ENCODE assay signal across 9 cellular contexts in genomic region chr5:23506329-23507236, GRCh38. TPM values are rescaled to one million over a fixed set of nuclear protein-coding genes. Genes with fewer than 3 reads are reported as not detected.
DNase-seq lines count a peak whose midpoint lies in the region; ATAC-seq, FAIRE-seq and TF ChIP-seq lines count a peak whose summit lies in the region.
"Had no signal": no experiment of that assay in that cellular context is flagged by ENCODE, and none has a peak within 500 bp of the region (broad histone marks: within the 10 kb centered on the region; RNA-seq: fewer than 3 reads in every experiment).

No MANE protein-coding gene starts in this region.

- TF ChIP-seq EP300 in GM12878 (IDR thresholded peaks at IDR 0.05; ENCODE audit: borderline replicate concordance in 1 of 2, control insufficient read depth in 1 of 2, low read depth in 2 of 2, low read length in 2 of 2) = no peak

- H3K27ac ChIP-seq in GM12878 (ENCODE audit: control insufficient read depth, insufficient read depth) = no peak overlapping the region

- no peak overlapping the region for H3K4me3 ChIP-seq in GM12878

- intact Hi-C loops in GM12878 (cut with micrococcal nuclease; ENCODE audit: unreplicated experiment) = loop anchor here (5.0 kb wide), 1 partner anchor 154 kb away; no protein-coding TSS in a partner anchor

- no TSS peak for BruUV-seq in GM12878 (replicated peaks; lab: Mats Ljungman, UMichigan)

- in situ Hi-C loops in GM12878 (cut with MboI) (no loop called here), GM13976 (cut with MboI; ENCODE audit: low sequenced_read_pairs, unreplicated experiment) (no loop called here)

- ATAC-seq in GM12878 (peak; percentile 39), HG02938 (IDR thresholded peaks at IDR 0.05; ENCODE audit: unreplicated experiment) (no peak), HG02798 (IDR thresholded peaks at IDR 0.05; ENCODE audit: poor library complexity, unreplicated experiment) (no peak)

- SMC1A ChIA-PET in GM12878 (lab: Charles Lee; ENCODE audit: uncharacterized antibody, unreplicated experiment) = no interaction called here

- no peak for TF ChIP-seq CTCF in GM12878 (IDR thresholded peaks at IDR 0.05 in 2 of 3, conservative IDR thresholded peaks at IDR 0.05 in 1 of 3; ENCODE audit: control insufficient read depth in 2 of 3, extremely low read depth in 1 of 3, insufficient read depth in 1 of 3, low read depth in 3 of 3, low read length in 3 of 3)
- no peak for TF ChIP-seq CTCF in GM13976 (IDR thresholded peaks at IDR 0.05; ENCODE audit: borderline replicate concordance, control extremely low read depth, extremely low read depth, insufficient read depth, missing control alignments)

- no peaks in the 10 kb centered on the region for H3K9me3 ChIP-seq in ES-I3 (ENCODE audit: control insufficient read depth, insufficient read depth, low read length)
- no peaks in the 10 kb centered on the region for H3K9me3 ChIP-seq in GM12878 (replicated peaks; ENCODE audit: control insufficient read depth, insufficient read depth, low read length)

- TF ChIP-seq POLR2A in GM12878 (IDR thresholded peaks at IDR 0.05; ENCODE audit: low read depth, low read length) = no peak

- no peaks in the 10 kb centered on the region for H3K36me3 ChIP-seq in ES-I3 (ENCODE audit: insufficient read depth, low read length)
- no peaks in the 10 kb centered on the region for H3K36me3 ChIP-seq in GM12878 (ENCODE audit: control insufficient read depth in 2 of 2, insufficient read depth in 2 of 2, low read length in 1 of 2)

- H3K9ac ChIP-seq in ES-I3 (ENCODE audit: low read depth, low read length) (peak overlapping the region; percentile 69; the same call in 1 of the 2 replicates), GM12878 (ENCODE audit: control insufficient read depth, insufficient read depth, low read length) (no peak overlapping the region)

- H3K79me2 ChIP-seq in GM12878 (ENCODE audit: control insufficient read depth, insufficient read depth, low read length) = no peaks in the 10 kb centered on the region

- no peaks in the 10 kb centered on the region for H4K20me1 ChIP-seq in GM12878 (ENCODE audit: control insufficient read depth, insufficient read depth)

- no peak overlapping the region for H3K4me2 ChIP-seq in GM12878 (ENCODE audit: control insufficient read depth, insufficient read depth)

- no peak for TF ChIP-seq RAD21 in GM12878 (IDR thresholded peaks at IDR 0.05; ENCODE audit: insufficient read depth, low read depth, low read length)

- H2AFZ ChIP-seq in GM12878 (ENCODE audit: control insufficient read depth, low read depth, low read length) = no peak overlapping the region

- H3K4me1 ChIP-seq in ES-I3 (ENCODE audit: insufficient read depth, low read length) = no peaks in the 10 kb centered on the region
- H3K4me1 ChIP-seq in GM12878 (ENCODE audit: control insufficient read depth, insufficient read depth, low read length) = no peaks in the 10 kb centered on the region

- CTCF ChIA-PET in GM12878 (lab: Yijun Ruan, JAX) = no interaction called here

- no peaks in the 10 kb centered on the region for H3K27me3 ChIP-seq in GM12878 (replicated peaks in 1 of 2; ENCODE audit: control insufficient read depth in 2 of 2, insufficient read depth in 2 of 2, low read length in 1 of 2)

- RAD21 ChIA-PET in GM12878 (lab: Charles Lee; ENCODE audit: unreplicated experiment) = interaction anchor here (0.6 kb wide), 1 partner anchor 111 kb away, joined by 3 read pairs; no protein-coding TSS in a partner anchor

- 53% methylated on average over 21 of the region's 23 CpGs for WGBS in GM12878 (ENCODE audit: insufficient coverage, insufficient replicate concordance, low lambda C conversion rate, missing lambda C conversion rate)

- DNase-seq in NCI-H146 treated with DMSO at 0.1 percent for 48 hours (lab: John Stamatoyannopoulos, UW; ENCODE audit: unreplicated experiment) = peak; percentile 6
- no peak for DNase-seq in GM12878 (ENCODE audit: low read depth, low spot score)
- peak; percentile 22 for DNase-seq in medulla oblongata (ENCODE audit: extremely low spot score)
- no peak for DNase-seq in activated naive CD4-positive, alpha-beta T cell treated with anti-CD3 and anti-CD28 coated beads, Interleukin-2, amount 50 U/mL, for 16 hours
- DNase-seq in GM13976 (ENCODE audit: low spot score) = no peak

- FAIRE-seq in GM12878 (lab: Jason Lieb, UNC) = peak; percentile 27

- POLR2A ChIA-PET in GM12878 (lab: Charles Lee) = no interaction called here

TF ChIP-seq in GM12878, 131 proteins besides CTCF, POLR2A, EP300 and RAD21:
- TF ChIP-seq CBX5 (IDR thresholded peaks at IDR 0.05; ENCODE audit: low read depth) = no peak
- TF ChIP-seq ZBTB11 (CRISPR knock-in tag; IDR thresholded peaks at IDR 0.05) = no peak
- TF ChIP-seq IRF4 (IDR thresholded peaks at IDR 0.05; ENCODE audit: low read depth, low read length) = no peak
- no peak for TF ChIP-seq RELB (IDR thresholded peaks at IDR 0.05; ENCODE audit: low read depth)
- TF ChIP-seq IRF5 (IDR thresholded peaks at IDR 0.05; ENCODE audit: borderline replicate concordance) = no peak

RNA-seq across cellular contexts. Expression of gene PRDM9, which starts 0.8 kb away (rescaled TPM):
- total RNA-seq in GM12878 (2013; cell fraction: nucleolus; rRNA removed) = not detected in 2 replicates
- total RNA-seq in GM12878 (2014; rRNA removed) = not detected in 2 replicates
- total RNA-seq in GM12878 (2014; rRNA removed; fragmentation: Illumina TruSeq; extraction: Trizol) = not detected in 2 replicates
- not detected in 2 replicates for total RNA-seq in GM12878 (2021)
- polyA plus RNA-seq in GM12878 (2011; ENCODE audit: low read depth) = not detected
- not detected in 2 replicates for polyA plus RNA-seq in GM12878 (2011; rRNA removed)
- polyA plus RNA-seq in GM12878 (2011; cell fraction: cytosol; rRNA removed) = 0.04 TPM in 1 of 2 replicates, not detected in the other
- not detected in 2 replicates for polyA plus RNA-seq in GM12878 (2011; cell fraction: nucleus; rRNA removed)
- polyA plus RNA-seq in GM12878 (2012) = not detected in 2 replicates
- not detected in 2 replicates for polyA plus RNA-seq in GM12878 (2014; fragmentation: Illumina TruSeq; extraction: Trizol)
- not detected for polyA plus RNA-seq in GM12878 (2014; fragmentation: Nextera tagmentation; extraction: Ambion mirVana)
- polyA plus RNA-seq in GM12878 (2014; rRNA removed) = not detected in 2 replicates
- polyA plus RNA-seq in GM12878 (2016; fragmentation: Nextera tagmentation; extraction: Ambion mirVana) = not detected
- not detected in 2 replicates for polyA minus RNA-seq in GM12878 (2011; rRNA and poly(A)+ RNA removed)
- not detected in 2 replicates for polyA minus RNA-seq in GM12878 (2011; cell fraction: cytosol; rRNA and poly(A)+ RNA removed)
- polyA minus RNA-seq in GM12878 (2011; cell fraction: nucleus; rRNA and poly(A)+ RNA removed) = not detected in 2 replicates
- polyA plus RNA-seq: IgD-negative memory B cell had no signal

Comparison
In these comparisons a context has a peak if more than half of its experiments do, and no peak if none do; other contexts are left out.
1. DNase-seq: peak in NCI-H146 treated with DMSO at 0.1 percent for 48 hours (single experiment) and medulla oblongata (single experiment); none in GM12878 (single experiment), activated naive CD4-positive, alpha-beta T cell treated with anti-CD3 and anti-CD28 coated beads, Interleukin-2, amount 50 U/mL, for 16 hours (single experiment) and GM13976 (single experiment).